ENCODE assay signal across 8 cellular contexts in the genomic region with DNA sequence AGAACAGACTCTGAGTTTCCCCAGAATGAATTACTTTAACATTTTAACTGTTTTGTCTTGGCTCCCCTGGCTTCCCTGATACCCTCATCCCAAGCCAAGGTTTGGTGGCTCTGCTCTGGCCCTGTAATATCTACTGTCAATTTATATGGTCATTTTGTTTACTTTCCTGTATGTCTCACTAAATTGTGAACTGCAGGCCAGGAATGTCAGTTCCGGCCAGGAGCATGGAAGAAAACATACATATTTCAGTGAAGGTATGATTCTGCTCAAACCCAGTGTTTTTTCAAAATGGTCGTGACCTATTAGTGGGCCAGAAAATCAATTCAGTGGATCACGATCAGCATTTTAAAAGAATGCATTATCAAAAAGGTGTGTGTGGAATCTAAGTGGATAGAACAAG. TPM values are rescaled to one million over a fixed set of nuclear protein-coding genes. Genes with fewer than 3 reads are reported as not detected.
DNase-seq lines count a peak whose midpoint lies in the region; TF ChIP-seq lines count a peak whose summit lies in the region.
"Had no signal": no experiment of that assay in that cellular context is flagged by ENCODE, and none has a peak within 500 bp of the region (broad histone marks: within the 10 kb centered on the region; RNA-seq: fewer than 3 reads in every experiment).

No MANE protein-coding gene starts in this region.

- CTCF ChIA-PET in HEK293 (lab: Yijun Ruan, JAX), result interaction anchor here (0.7 to 3.0 kb wide), 3 partner anchors 65 to 135 kb away, joined by 3 to 25 read pairs (median 8); no protein-coding TSS in a partner anchor
- CTCF ChIA-PET in activated CD4-positive, alpha-beta memory T cell treated with anti-CD3 and anti-CD28 coated beads for 36 hours (lab: Charles Lee), result interaction anchor here (1.1 to 1.9 kb wide), 3 partner anchors 28 to 318 kb away, joined by 3 to 7 read pairs (median 3); a partner anchor contains a TSS

- peak overlapping the region; percentile 87 for H3K4me3 Mint-ChIP-seq in activated CD4-positive, alpha-beta memory T cell treated with anti-CD3 and anti-CD28 coated beads for 36 hours

- intact Hi-C loops in activated CD4-positive, alpha-beta memory T cell treated with anti-CD3 and anti-CD28 coated beads for 36 hours (cut with micrococcal nuclease), result loop anchor here (10.0 kb wide), 2 partner anchors 131 to 581 kb away; no protein-coding TSS in a partner anchor
- intact Hi-C loops in spleen (cut with DNase I; ENCODE audit: low total_unique reads), result no loop called here

- H3K27me3 ChIP-seq in spleen (replicated peaks in 1 of 7), result no peaks in the 10 kb centered on the region

- H3K27ac ChIP-seq in HEK293 (ENCODE audit: extremely low read depth, low read depth, low read length) (no peak overlapping the region), spleen (peak overlapping the region in 2 of 8 donors; percentile 91 to 93)

- peak overlapping the region; percentile 80 for H3K4me3 ChIP-seq in HEK293 (ENCODE audit: low read depth, low read length)
- H3K4me3 ChIP-seq in foreskin fibroblast (ENCODE audit: low read depth in 1 of 2, low read length in 2 of 2), result peak overlapping the region; percentile 66 to 68
- H3K4me3 ChIP-seq in spleen, result peak overlapping the region in 5 of 8 donors; percentile 74 to 90 (median 75)

- no peak for TF ChIP-seq POLR2A in spleen (IDR thresholded peaks at IDR 0.05)

- H3K9me3 ChIP-seq in HEK293 (ENCODE audit: control insufficient read depth, insufficient read depth, low read depth, low read length) (no peaks in the 10 kb centered on the region), spleen (no peaks in the 10 kb centered on the region)

- WGBS in spleen, 5 donors, result 68 to 84% (median 73%) methylated on average over 3 of the region's 3 CpGs

- TF ChIP-seq CTCF in HEK293 (tag by site-specific recombination; IDR thresholded peaks at IDR 0.05) (no peak), foreskin fibroblast (IDR thresholded peaks at IDR 0.05; ENCODE audit: low read depth, low read length) (no peak), spleen (IDR thresholded peaks at IDR 0.05 in 8 of 11, conservative IDR thresholded peaks at IDR 0.05 in 3 of 11) (no peak)

- H3K4me1 Mint-ChIP-seq in activated CD4-positive, alpha-beta memory T cell treated with anti-CD3 and anti-CD28 coated beads for 36 hours (ENCODE audit: low read depth), result peaks cover 13% of the 10 kb centered on the region

- H3K36me3 Mint-ChIP-seq in activated CD4-positive, alpha-beta memory T cell treated with anti-CD3 and anti-CD28 coated beads for 36 hours, result no peaks in the 10 kb centered on the region

- no peaks in the 10 kb centered on the region for H3K9me3 Mint-ChIP-seq in activated CD4-positive, alpha-beta memory T cell treated with anti-CD3 and anti-CD28 coated beads for 36 hours

- H3K36me3 ChIP-seq in HEK293 (ENCODE audit: control insufficient read depth in 2 of 2, insufficient read depth in 1 of 2, low read length in 2 of 2), result no peaks in the 10 kb centered on the region
- peaks cover 0 to 2% (median 0%) of the 10 kb centered on the region in 6 donors for H3K36me3 ChIP-seq in spleen

- H3K4me1 ChIP-seq in HEK293 (ENCODE audit: control insufficient read depth, insufficient read depth, low read length), result no peaks in the 10 kb centered on the region; the same call in 1 of the 2 replicates
- peaks cover 0 to 20% (median 7%) of the 10 kb centered on the region in 6 donors for H3K4me1 ChIP-seq in spleen

- POLR2A ChIA-PET in HEK293 (lab: Yijun Ruan, JAX), result no interaction called here
- POLR2A ChIA-PET in activated CD4-positive, alpha-beta memory T cell treated with anti-CD3 and anti-CD28 coated beads for 36 hours (lab: Charles Lee), result no interaction called here

- DNase-seq in activated CD4-positive, alpha-beta memory T cell treated with anti-CD3 and anti-CD28 coated beads for 36 hours, result no peak
- DNase-seq in foreskin fibroblast (no peak), spleen (no peak), nucleus accumbens (lab: John Stamatoyannopoulos, UW) (no peak), NCI-H1694 treated with DMSO at 0.1 percent for 48 hours (lab: John Stamatoyannopoulos, UW) (no peak)
- DNase-seq in stimulated activated CD4-positive, alpha-beta T cell treated with anti-CD3 and anti-CD28 coated beads, Interleukin-4, amount 100 ng/mL, for 4 hours, result no peak

- no peaks in the 10 kb centered on the region for H3K27me3 Mint-ChIP-seq in activated CD4-positive, alpha-beta memory T cell treated with anti-CD3 and anti-CD28 coated beads for 36 hours

- H3K27ac Mint-ChIP-seq in activated CD4-positive, alpha-beta memory T cell treated with anti-CD3 and anti-CD28 coated beads for 36 hours, result no peak overlapping the region

TF ChIP-seq in HEK293, 187 proteins besides CTCF, POLR2A, EP300 and RAD21 (continues in another document):
- TF ChIP-seq MEIS1 (CRISPR knock-in tag; IDR thresholded peaks at IDR 0.05; ENCODE audit: borderline replicate concordance), result no peak
- no peak for TF ChIP-seq ZNF664 (tag by site-specific recombination; IDR thresholded peaks at IDR 0.05)
- TF ChIP-seq, protein P1, sequence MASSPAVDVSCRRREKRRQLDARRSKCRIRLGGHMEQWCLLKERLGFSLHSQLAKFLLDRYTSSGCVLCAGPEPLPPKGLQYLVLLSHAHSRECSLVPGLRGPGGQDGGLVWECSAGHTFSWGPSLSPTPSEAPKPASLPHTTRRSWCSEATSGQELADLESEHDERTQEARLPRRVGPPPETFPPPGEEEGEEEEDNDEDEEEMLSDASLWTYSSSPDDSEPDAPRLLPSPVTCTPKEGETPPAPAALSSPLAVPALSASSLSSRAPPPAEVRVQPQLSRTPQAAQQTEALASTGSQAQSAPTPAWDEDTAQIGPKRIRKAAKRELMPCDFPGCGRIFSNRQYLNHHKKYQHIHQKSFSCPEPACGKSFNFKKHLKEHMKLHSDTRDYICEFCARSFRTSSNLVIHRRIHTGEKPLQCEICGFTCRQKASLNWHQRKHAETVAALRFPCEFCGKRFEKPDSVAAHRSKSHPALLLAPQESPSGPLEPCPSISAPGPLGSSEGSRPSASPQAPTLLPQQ (tag by site-specific recombination; IDR thresholded peaks at IDR 0.05), result no peak
- TF ChIP-seq, protein P2, sequence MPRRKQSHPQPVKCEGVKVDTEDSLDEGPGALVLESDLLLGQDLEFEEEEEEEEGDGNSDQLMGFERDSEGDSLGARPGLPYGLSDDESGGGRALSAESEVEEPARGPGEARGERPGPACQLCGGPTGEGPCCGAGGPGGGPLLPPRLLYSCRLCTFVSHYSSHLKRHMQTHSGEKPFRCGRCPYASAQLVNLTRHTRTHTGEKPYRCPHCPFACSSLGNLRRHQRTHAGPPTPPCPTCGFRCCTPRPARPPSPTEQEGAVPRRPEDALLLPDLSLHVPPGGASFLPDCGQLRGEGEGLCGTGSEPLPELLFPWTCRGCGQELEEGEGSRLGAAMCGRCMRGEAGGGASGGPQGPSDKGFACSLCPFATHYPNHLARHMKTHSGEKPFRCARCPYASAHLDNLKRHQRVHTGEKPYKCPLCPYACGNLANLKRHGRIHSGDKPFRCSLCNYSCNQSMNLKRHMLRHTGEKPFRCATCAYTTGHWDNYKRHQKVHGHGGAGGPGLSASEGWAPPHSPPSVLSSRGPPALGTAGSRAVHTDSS (tag by site-specific recombination; IDR thresholded peaks at IDR 0.05), result no peak
- no peak for TF ChIP-seq ZNF404 (tag by site-specific recombination; IDR thresholded peaks at IDR 0.05)
- no peak for TF ChIP-seq MYNN (tag by site-specific recombination; IDR thresholded peaks at IDR 0.05; ENCODE audit: borderline replicate concordance)
- no peak for TF ChIP-seq ZXDB (tag by site-specific recombination; IDR thresholded peaks at IDR 0.05)
- TF ChIP-seq, protein P3, sequence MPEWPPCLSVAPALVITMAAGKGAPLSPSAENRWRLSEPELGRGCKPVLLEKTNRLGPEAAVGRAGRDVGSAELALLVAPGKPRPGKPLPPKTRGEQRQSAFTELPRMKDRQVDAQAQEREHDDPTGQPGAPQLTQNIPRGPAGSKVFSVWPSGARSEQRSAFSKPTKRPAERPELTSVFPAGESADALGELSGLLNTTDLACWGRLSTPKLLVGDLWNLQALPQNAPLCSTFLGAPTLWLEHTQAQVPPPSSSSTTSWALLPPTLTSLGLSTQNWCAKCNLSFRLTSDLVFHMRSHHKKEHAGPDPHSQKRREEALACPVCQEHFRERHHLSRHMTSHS (tag by site-specific recombination; IDR thresholded peaks at IDR 0.05), result no peak
- TF ChIP-seq ZNF768 (tag by site-specific recombination; IDR thresholded peaks at IDR 0.05), result no peak
- no peak for TF ChIP-seq REPIN1 (tag by site-specific recombination; IDR thresholded peaks at IDR 0.05; ENCODE audit: low read depth)
- TF ChIP-seq, protein P4, sequence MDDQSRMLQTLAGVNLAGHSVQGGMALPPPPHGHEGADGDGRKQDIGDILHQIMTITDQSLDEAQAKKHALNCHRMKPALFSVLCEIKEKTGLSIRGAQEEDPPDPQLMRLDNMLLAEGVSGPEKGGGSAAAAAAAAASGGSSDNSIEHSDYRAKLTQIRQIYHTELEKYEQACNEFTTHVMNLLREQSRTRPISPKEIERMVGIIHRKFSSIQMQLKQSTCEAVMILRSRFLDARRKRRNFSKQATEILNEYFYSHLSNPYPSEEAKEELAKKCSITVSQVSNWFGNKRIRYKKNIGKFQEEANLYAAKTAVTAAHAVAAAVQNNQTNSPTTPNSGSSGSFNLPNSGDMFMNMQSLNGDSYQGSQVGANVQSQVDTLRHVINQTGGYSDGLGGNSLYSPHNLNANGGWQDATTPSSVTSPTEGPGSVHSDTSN (CRISPR knock-in tag; IDR thresholded peaks at IDR 0.05), result no peak

RNA-seq across cellular contexts. Expression of a gene that starts 1.2 kb away (rescaled TPM):
- total RNA-seq in activated CD4-positive, alpha-beta memory T cell treated with anti-CD3 and anti-CD28 coated beads for 36 hours, result 1 to 10 TPM; 5.7 to 8.3 TPM
- total RNA-seq in spleen, result 10 to 100 TPM; 10.5 to 34.5 (median 14.0) TPM
- 10 to 100 TPM in 1 of 3 donors, 1 to 10 TPM in 2; 5.9 to 11.0 (median 8.7) TPM for polyA plus RNA-seq in spleen

RNA-seq across cellular contexts. Expression of a gene that starts 26.3 kb away (rescaled TPM):
- total RNA-seq in activated CD4-positive, alpha-beta memory T cell treated with anti-CD3 and anti-CD28 coated beads for 36 hours, result not detected
- not detected for total RNA-seq in spleen
- under 1 TPM in 2 of 3 donors, not detected in 1; 0.05 to 0.06 TPM for polyA plus RNA-seq in spleen
- total RNA-seq: M059J had no signal
